In genomic region chr1:179175011-179175934, GRCh38 we compare ENCODE assay signal across 9 cellular contexts. TPM values are rescaled to one million over a fixed set of nuclear protein-coding genes. Genes with fewer than 3 reads are reported as not detected.
DNase-seq lines count a peak whose midpoint lies in the region; ATAC-seq and TF ChIP-seq lines count a peak whose summit lies in the region.
"Had no signal": no experiment of that assay in that cellular context is flagged by ENCODE, and none has a peak within 500 bp of the region (broad histone marks: within the 10 kb centered on the region; RNA-seq: fewer than 3 reads in every experiment).

No MANE protein-coding gene starts in this region.

- H3K4me3 ChIP-seq in BLaER1 treated with 17β-estradiol and CSF1 and Interleukin-3, amounts not matched to agents 10 nM and 100 nM = no peak overlapping the region
- H3K4me3 ChIP-seq in PC-9 (no peak overlapping the region), esophagus (ENCODE audit: low read depth in 1 of 2, low read length in 2 of 2) (no peak overlapping the region)
- H3K4me3 ChIP-seq in CD8-positive, alpha-beta memory T cell (ENCODE audit: low read length) = no peak overlapping the region

- H3K4me1 Mint-ChIP-seq in neural crest cell = peaks cover 19% of the 10 kb centered on the region
- H3K4me1 Mint-ChIP-seq in activated T-helper 17 cell treated with anti-CD3 and anti-CD28 coated beads, Interleukin-2, amount 50 U/mL, for 72 hours = no peaks in the 10 kb centered on the region
- H3K4me1 Mint-ChIP-seq in CD8-positive, alpha-beta memory T cell = peaks cover 0 to 10% (median under 1%) of the 10 kb centered on the region in 3 donors
- peaks cover 5% of the 10 kb centered on the region for H3K4me1 Mint-ChIP-seq in activated naive CD8-positive, alpha-beta T cell treated with anti-CD3 and anti-CD28 coated beads for 36 hours

- H3K9me3 Mint-ChIP-seq in neural crest cell = no peaks in the 10 kb centered on the region
- H3K9me3 Mint-ChIP-seq in activated T-helper 17 cell treated with anti-CD3 and anti-CD28 coated beads, Interleukin-2, amount 50 U/mL, for 72 hours = no peaks in the 10 kb centered on the region
- no peaks in the 10 kb centered on the region for H3K9me3 Mint-ChIP-seq in CD8-positive, alpha-beta memory T cell
- no peaks in the 10 kb centered on the region for H3K9me3 Mint-ChIP-seq in activated naive CD8-positive, alpha-beta T cell treated with anti-CD3 and anti-CD28 coated beads for 36 hours

- H3K4me2 ChIP-seq in BLaER1 treated with 17β-estradiol and CSF1 and Interleukin-3, amounts not matched to agents 10 nM and 100 nM = peak overlapping the region in 4 of 11 experiments; percentile 19 to 52 (median 44); a peak in 6 of 22 replicates
- peak overlapping the region; percentile 27 for H3K4me2 ChIP-seq in PC-9

- H2AFZ ChIP-seq in PC-9 = no peak overlapping the region

- H3K36me3 Mint-ChIP-seq in neural crest cell (ENCODE audit: low read depth) = no peaks in the 10 kb centered on the region
- no peaks in the 10 kb centered on the region for H3K36me3 Mint-ChIP-seq in activated T-helper 17 cell treated with anti-CD3 and anti-CD28 coated beads, Interleukin-2, amount 50 U/mL, for 72 hours (ENCODE audit: low read depth)
- H3K36me3 Mint-ChIP-seq in CD8-positive, alpha-beta memory T cell = no peaks in the 10 kb centered on the region
- H3K36me3 Mint-ChIP-seq in activated naive CD8-positive, alpha-beta T cell treated with anti-CD3 and anti-CD28 coated beads for 36 hours = peaks cover 4% of the 10 kb centered on the region

- intact Hi-C loops in PC-9 (cut with micrococcal nuclease; ENCODE audit: unreplicated experiment) = loop anchor here (5.0 kb wide), 1 partner anchor 48 kb away; no protein-coding TSS in a partner anchor

- H3K36me3 ChIP-seq in BLaER1 treated with 17β-estradiol and CSF1 and Interleukin-3, amounts not matched to agents 10 nM and 100 nM = peaks cover 0 to 9% (median 0%) of the 10 kb centered on the region in 11 experiments; a peak in 4 of 22 replicates
- H3K36me3 ChIP-seq in PC-9 (ENCODE audit: low read depth) = no peaks in the 10 kb centered on the region
- H3K36me3 ChIP-seq in esophagus (ENCODE audit: control insufficient read depth in 2 of 2, insufficient read depth in 2 of 2, low read length in 1 of 2) = no peaks in the 10 kb centered on the region
- no peaks in the 10 kb centered on the region for H3K36me3 ChIP-seq in CD8-positive, alpha-beta memory T cell (ENCODE audit: insufficient read depth, low read length)

- peak overlapping the region; percentile 60 for H3K27ac Mint-ChIP-seq in neural crest cell (ENCODE audit: unreplicated experiment)
- H3K27ac Mint-ChIP-seq in activated T-helper 17 cell treated with anti-CD3 and anti-CD28 coated beads, Interleukin-2, amount 50 U/mL, for 72 hours = no peak overlapping the region
- no peak overlapping the region for H3K27ac Mint-ChIP-seq in CD8-positive, alpha-beta memory T cell
- H3K27ac Mint-ChIP-seq in activated naive CD8-positive, alpha-beta T cell treated with anti-CD3 and anti-CD28 coated beads for 36 hours = no peak overlapping the region

- TF ChIP-seq CTCF in PC-9 (conservative IDR thresholded peaks at IDR 0.05) (no peak), neural crest cell (conservative IDR thresholded peaks at IDR 0.05) (peak; percentile 42)

- peak overlapping the region in 2 of 11 experiments; percentile 2 to 18; a peak in 1 of 22 replicates for H3K9ac ChIP-seq in BLaER1 treated with 17β-estradiol and CSF1 and Interleukin-3, amounts not matched to agents 10 nM and 100 nM

- H4K20me1 ChIP-seq in BLaER1 treated with 17β-estradiol and CSF1 and Interleukin-3, amounts not matched to agents 10 nM and 100 nM = peaks cover 0 to 82% (median 6%) of the 10 kb centered on the region in 11 experiments; a peak in 11 of 22 replicates
- H4K20me1 ChIP-seq in PC-9 (ENCODE audit: insufficient read depth) = no peaks in the 10 kb centered on the region

- peak overlapping the region; percentile 36 for H3K4me3 Mint-ChIP-seq in neural crest cell
- no peak overlapping the region for H3K4me3 Mint-ChIP-seq in activated T-helper 17 cell treated with anti-CD3 and anti-CD28 coated beads, Interleukin-2, amount 50 U/mL, for 72 hours
- H3K4me3 Mint-ChIP-seq in CD8-positive, alpha-beta memory T cell = no peak overlapping the region
- no peak overlapping the region for H3K4me3 Mint-ChIP-seq in activated naive CD8-positive, alpha-beta T cell treated with anti-CD3 and anti-CD28 coated beads for 36 hours

- no peaks in the 10 kb centered on the region for H3K9me3 ChIP-seq in BLaER1 treated with 17β-estradiol and CSF1 and Interleukin-3, amounts not matched to agents 10 nM and 100 nM (replicated peaks in 1 of 11)
- H3K9me3 ChIP-seq in PC-9 (ENCODE audit: insufficient read depth, low read depth) (no peaks in the 10 kb centered on the region), esophagus (ENCODE audit: control insufficient read depth in 2 of 2, insufficient read depth in 1 of 2, low read depth in 1 of 2, low read length in 1 of 2) (no peaks in the 10 kb centered on the region)
- H3K9me3 ChIP-seq in CD8-positive, alpha-beta memory T cell (ENCODE audit: low read length) = no peaks in the 10 kb centered on the region

- no peaks in the 10 kb centered on the region for H3K27me3 ChIP-seq in BLaER1 treated with 17β-estradiol and CSF1 and Interleukin-3, amounts not matched to agents 10 nM and 100 nM
- H3K27me3 ChIP-seq in PC-9 (ENCODE audit: insufficient read depth, low read depth) (no peaks in the 10 kb centered on the region), esophagus (ENCODE audit: control insufficient read depth in 1 of 2, insufficient read depth in 2 of 2, low read length in 2 of 2) (no peaks in the 10 kb centered on the region)
- no peaks in the 10 kb centered on the region for H3K27me3 ChIP-seq in CD8-positive, alpha-beta memory T cell (ENCODE audit: insufficient read depth, low read length, poor library complexity, severe bottlenecking)

- H3K27me3 Mint-ChIP-seq in neural crest cell (ENCODE audit: low read depth) = no peaks in the 10 kb centered on the region
- no peaks in the 10 kb centered on the region for H3K27me3 Mint-ChIP-seq in activated T-helper 17 cell treated with anti-CD3 and anti-CD28 coated beads, Interleukin-2, amount 50 U/mL, for 72 hours
- no peaks in the 10 kb centered on the region for H3K27me3 Mint-ChIP-seq in CD8-positive, alpha-beta memory T cell
- H3K27me3 Mint-ChIP-seq in activated naive CD8-positive, alpha-beta T cell treated with anti-CD3 and anti-CD28 coated beads for 36 hours = no peaks in the 10 kb centered on the region

- H3K79me2 ChIP-seq in PC-9 (ENCODE audit: low read depth) = peaks cover 76% of the 10 kb centered on the region

- H3K4me1 ChIP-seq in BLaER1 treated with 17β-estradiol and CSF1 and Interleukin-3, amounts not matched to agents 10 nM and 100 nM = peaks cover 0 to 20% (median 4%) of the 10 kb centered on the region in 10 experiments; a peak in 10 of 20 replicates
- H3K4me1 ChIP-seq in PC-9 (replicated peaks; ENCODE audit: insufficient read depth) (peaks cover 18% of the 10 kb centered on the region; the same call in 1 of the 2 replicates), esophagus (ENCODE audit: control insufficient read depth in 2 of 2, insufficient read depth in 2 of 2, low read length in 1 of 2) (no peaks in the 10 kb centered on the region)
- no peaks in the 10 kb centered on the region for H3K4me1 ChIP-seq in CD8-positive, alpha-beta memory T cell (ENCODE audit: insufficient read depth, low read length)

- POLR2A ChIA-PET in PC-9 (lab: Charles Lee; ENCODE audit: unreplicated experiment) = interaction anchor here (0.6 kb wide), 3 partner anchors 9 to 157 kb away, joined by 3 to 10 read pairs (median 5); no protein-coding TSS in a partner anchor
- POLR2A ChIA-PET in CD8-positive, alpha-beta memory T cell (lab: Charles Lee) = no interaction called here

- CTCF ChIA-PET in PC-9 (lab: Charles Lee) = interaction anchor here (0.6 to 1.0 kb wide), 2 partner anchors 9 to 44 kb away, joined by 4 to 6 read pairs; no protein-coding TSS in a partner anchor
- CTCF ChIA-PET in CD8-positive, alpha-beta memory T cell (lab: Charles Lee) = no interaction called here

- H3K27ac ChIP-seq in BLaER1 treated with 17β-estradiol and CSF1 and Interleukin-3, amounts not matched to agents 10 nM and 100 nM = peak overlapping the region in 8 of 11 experiments; percentile 4 to 61 (median 32); a peak in 12 of 22 replicates
- peak overlapping the region; percentile 65 for H3K27ac ChIP-seq in PC-9
- peak overlapping the region; percentile 31 to 63 for H3K27ac ChIP-seq in esophagus (ENCODE audit: low read depth in 2 of 2, low read length in 1 of 2)
- H3K27ac ChIP-seq in CD8-positive, alpha-beta memory T cell (ENCODE audit: low read depth, low read length) = no peak overlapping the region

- no peak for ATAC-seq in activated T-helper 17 cell treated with anti-CD3 and anti-CD28 coated beads, Interleukin-2, amount 50 U/mL, for 72 hours (replicated peaks)
- no peak for ATAC-seq in GM21576 (IDR thresholded peaks at IDR 0.05; ENCODE audit: unreplicated experiment)

- BruUV-seq in PC-9 (replicated peaks; lab: Mats Ljungman, UMichigan) = no TSS peak

- peak in 1 of 2 experiments; percentile 64 for DNase-seq in PC-9
- peak; percentile 5 for DNase-seq in neural crest cell (ENCODE audit: low read depth, low spot score)
- DNase-seq in CD8-positive, alpha-beta memory T cell = no peak
- DNase-seq in activated naive CD8-positive, alpha-beta T cell treated with anti-CD3 and anti-CD28 coated beads for 36 hours = no peak
- DNase-seq: GDM1 had no signal

- 58 to 79% methylated on average over 5 of the region's 5 CpGs for whole genome bisulfite sequencing in esophagus, 2 donors

- H3F3A ChIP-seq in PC-9 (ENCODE audit: insufficient read depth, low read depth) = peaks cover 11% of the 10 kb centered on the region

- no peaks in the 10 kb centered on the region for H3K9me2 ChIP-seq in PC-9 (ENCODE audit: insufficient read depth)

RNA-seq across cellular contexts. Expression of gene ABL2, which starts 54.2 kb away (rescaled TPM):
- 23.5 and 27.4 TPM in 2 replicates for total RNA-seq in PC-9 (2021)
- polyA plus RNA-seq in esophagus = 1 to 10 TPM; 1.1 to 1.6 TPM
- total RNA-seq in neural crest cell = 22.9 and 25.6 TPM in 2 replicates
- total RNA-seq in activated T-helper 17 cell treated with anti-CD3 and anti-CD28 coated beads, Interleukin-2, amount 50 U/mL, for 72 hours = 1 to 10 TPM; 5.2 to 8.2 TPM
- 1 to 10 TPM; 6.7 to 7.2 TPM for total RNA-seq in CD8-positive, alpha-beta memory T cell
- 1.4 TPM for polyA plus RNA-seq in CD8-positive, alpha-beta memory T cell
- 1 to 10 TPM; 8.5 to 9.3 TPM for total RNA-seq in activated naive CD8-positive, alpha-beta T cell treated with anti-CD3 and anti-CD28 coated beads for 36 hours
